In genomic region chr5:1044117-1044516, GRCh38 we compare ENCODE assay signal across 1 cellular context.
TF ChIP-seq lines count a peak whose summit lies in the region.

No MANE protein-coding gene starts in this region.

TF ChIP-seq in K562, 482 proteins besides CTCF, POLR2A, EP300 and RAD21:
- no peak for TF ChIP-seq MBD1 (CRISPR knock-in tag; IDR thresholded peaks at IDR 0.05)
- no peak for TF ChIP-seq MYC (IDR thresholded peaks at IDR 0.05; ENCODE audit: low read depth, low read length)
- TF ChIP-seq MYC (CRISPR knock-in tag; IDR thresholded peaks at IDR 0.05; ENCODE audit: borderline replicate concordance, low read depth) = no peak
- TF ChIP-seq ZFPM2 (CRISPR knock-in tag; IDR thresholded peaks at IDR 0.05) = no peak
- TF ChIP-seq PRMT5 (CRISPR knock-in tag; IDR thresholded peaks at IDR 0.05) = no peak
- 0 out of 2 replicates have a peak, but pooled peaks have one; percentile 20 for TF ChIP-seq MEF2D (tag; conservative IDR thresholded peaks at IDR 0.05; ENCODE audit: low read depth)
- 0 out of 2 replicates have a peak, but pooled peaks have one; percentile 21 for TF ChIP-seq EGR1 (conservative IDR thresholded peaks at IDR 0.05)
